8 cellular contexts compared by ENCODE assay signal in genomic region chr6:73262701-73263569, GRCh38. TPM values are rescaled to one million over a fixed set of nuclear protein-coding genes. Genes with fewer than 3 reads are reported as not detected.
DNase-seq lines count a peak whose midpoint lies in the region; ATAC-seq and TF ChIP-seq lines count a peak whose summit lies in the region.

Gene KHDC1 (minus strand): TSS chr6:73263196. CDS start chr6:73242517, 20,679 bp downstream.

- ATAC-seq in GM18517 (IDR thresholded peaks at IDR 0.05; ENCODE audit: unreplicated experiment) (peak; percentile 83), HG03039 (IDR thresholded peaks at IDR 0.05; ENCODE audit: unreplicated experiment) (peak; percentile 89)

- DNase-seq in AG04450 (ENCODE audit: low read depth, low spot score) (peak; percentile 7), NCI-H2227 treated with DMSO at 0.1 percent for 48 hours (lab: John Stamatoyannopoulos, UW) (peak; percentile 44), mesothelial cell of epicardium (ENCODE audit: low spot score in 2 of 2, unreplicated experiment in 2 of 2) (peak; percentile 34 to 57)
- peak; percentile 29 to 32 for DNase-seq in activated CD4-positive, alpha-beta T cell treated with anti-CD3 and anti-CD28 coated beads, Interleukin-2, amount 50 U/mL, for 24 hours (ENCODE audit: low read depth in 1 of 2, low spot score in 1 of 2)
- peak; percentile 33 for DNase-seq in effector CD8-positive, alpha-beta T cell (lab: John Stamatoyannopoulos, UW)
- DNase-seq in stimulated activated CD8-positive, alpha-beta memory T cell treated with anti-CD3 and anti-CD28 coated beads, Interleukin-15, amount 100 ng/mL, for 4 hours (ENCODE audit: low read depth in 2 of 2), result peak; percentile 13 to 34

- H3K4me1 Mint-ChIP-seq in mesothelial cell of epicardium, result peaks cover 24% of the 10 kb centered on the region

- peaks cover 12% of the 10 kb centered on the region for H3K36me3 Mint-ChIP-seq in mesothelial cell of epicardium

- H3K9me3 Mint-ChIP-seq in mesothelial cell of epicardium, result no peaks in the 10 kb centered on the region

- H3K4me3 Mint-ChIP-seq in mesothelial cell of epicardium, result peak within 1 kb of the TSS; percentile 84

- TF ChIP-seq CTCF in AG04450 (IDR thresholded peaks at IDR 0.05; ENCODE audit: low read depth, low read length), result no peak; the same call in 1 of the 2 replicates
- TF ChIP-seq CTCF in mesothelial cell of epicardium (IDR thresholded peaks at IDR 0.05; ENCODE audit: unreplicated experiment), result no peak

- peak within 1 kb of the TSS; percentile 71 for H3K27ac Mint-ChIP-seq in mesothelial cell of epicardium

- POLR2A ChIA-PET in AG04450 (lab: Yijun Ruan, JAX), result no interaction called here

- H3K27me3 Mint-ChIP-seq in mesothelial cell of epicardium (ENCODE audit: low read depth), result no peaks in the 10 kb centered on the region

- H3K27ac ChIP-seq in AG04450 (ENCODE audit: low read depth, low read length), result peak within 1 kb of the TSS; percentile 52

- CTCF ChIA-PET in AG04450 (lab: Charles Lee), result interaction anchor here (0.7 to 1.4 kb wide), 3 partner anchors 19 to 63 kb away, joined by 3 to 4 read pairs (median 3); no protein-coding TSS in a partner anchor

- peak within 1 kb of the TSS; percentile 84 for H3K4me3 ChIP-seq in AG04450 (ENCODE audit: low read depth, low read length)

- no peaks in the 10 kb centered on the region; the same call in 1 of the 2 replicates for H3K9me3 ChIP-seq in AG04450 (ENCODE audit: control insufficient read depth, insufficient read depth, low read length)

- H3K27me3 ChIP-seq in AG04450 (ENCODE audit: control insufficient read depth, insufficient read depth, low read length), result no peaks in the 10 kb centered on the region

RNA-seq across cellular contexts. Expression of gene KHDC1, which starts in this region (rescaled TPM):
- polyA plus RNA-seq in AG04450 (2011; rRNA removed), result 5.9 and 6.5 TPM in 2 replicates
- 4.6 and 7.8 TPM in 2 replicates for polyA minus RNA-seq in AG04450 (2011; rRNA and poly(A)+ RNA removed)
- 9.5 to 10.2 TPM (median 10.2 TPM) in 3 replicates for total RNA-seq in mesothelial cell of epicardium

Comparison
In these comparisons a context has a peak if more than half of its experiments do, and no peak if none do; other contexts are left out.
1. Peak in every context shown above with its lines: DNase-seq, ATAC-seq, H3K4me3 ChIP-seq and H3K27ac ChIP-seq.